Comparison of ENCODE assay signal across 2 cellular contexts in genomic region chr11:128765571-128766530, GRCh38.
TF ChIP-seq lines count a peak whose summit lies in the region.

No MANE protein-coding gene starts in this region.

TF ChIP-seq in HEK293, 187 proteins besides CTCF, POLR2A, EP300 and RAD21:
- peak; percentile 96 for TF ChIP-seq ZSCAN4 (tag by site-specific recombination; IDR thresholded peaks at IDR 0.05)
- TF ChIP-seq SP3 (tag by site-specific recombination; IDR thresholded peaks at IDR 0.05) = no peak

TF ChIP-seq in H1, 55 proteins besides CTCF, POLR2A, EP300 and RAD21 (continued from another document):
- TF ChIP-seq E2F6 (IDR thresholded peaks at IDR 0.05) = no peak
- TF ChIP-seq RFX5 (IDR thresholded peaks at IDR 0.05; ENCODE audit: borderline replicate concordance, low read depth, low read length) = no peak
- no peak for TF ChIP-seq HDAC6 (IDR thresholded peaks at IDR 0.05; ENCODE audit: low read depth, low read length)
- TF ChIP-seq NRF1 (IDR thresholded peaks at IDR 0.05; ENCODE audit: low read depth, low read length) = no peak
- TF ChIP-seq EZH2 (IDR thresholded peaks at IDR 0.05; ENCODE audit: low read depth, low read length, severe bottlenecking) = no peak
- no peak for TF ChIP-seq SP2 (IDR thresholded peaks at IDR 0.05; ENCODE audit: low read length)
- TF ChIP-seq TEAD4 (IDR thresholded peaks at IDR 0.05; ENCODE audit: low read depth, low read length) = no peak
- TF ChIP-seq RNF2 (IDR thresholded peaks at IDR 0.05; ENCODE audit: borderline replicate concordance, low read depth, low read length, missing control alignments, poor library complexity, severe bottlenecking) = no peak
- TF ChIP-seq TCF12 (IDR thresholded peaks at IDR 0.05; ENCODE audit: low read depth, low read length) = no peak
- TF ChIP-seq EGR1 (IDR thresholded peaks at IDR 0.05; ENCODE audit: borderline replicate concordance, low read depth, low read length) = no peak
- no peak for TF ChIP-seq JUN (IDR thresholded peaks at IDR 0.05; ENCODE audit: low read depth, low read length)
